Comparison of ENCODE assay signal across 10 cellular contexts in genomic region chr7:108413782-108414492, GRCh38. TPM values are rescaled to one million over a fixed set of nuclear protein-coding genes. Genes with fewer than 3 reads are reported as not detected.
DNase-seq lines count a peak whose midpoint lies in the region; ATAC-seq, FAIRE-seq and TF ChIP-seq lines count a peak whose summit lies in the region.
"Had no signal": no experiment of that assay in that cellular context is flagged by ENCODE, and none has a peak within 500 bp of the region (broad histone marks: within the 10 kb centered on the region; RNA-seq: fewer than 3 reads in every experiment).

No MANE protein-coding gene starts in this region.

- H3K9me3 ChIP-seq in HUES48 (ENCODE audit: control insufficient read depth, insufficient read depth, low read length) (no peaks in the 10 kb centered on the region), keratinocyte (ENCODE audit: control insufficient read depth, low read depth, low read length) (no peaks in the 10 kb centered on the region), kidney (ENCODE audit: control insufficient read depth in 1 of 2, low read length in 2 of 2) (no peaks in the 10 kb centered on the region)
- H3K9me3 ChIP-seq: tibial artery had no signal

- peak; percentile 9 for DNase-seq in AG08395 (ENCODE audit: low spot score)
- DNase-seq in astrocyte of the spinal cord (ENCODE audit: low read depth, low spot score): peak; percentile 87
- DNase-seq in keratinocyte (ENCODE audit: low read depth, low spot score): no peak
- DNase-seq in SW480 (ENCODE audit: low spot score): no peak
- DNase-seq in activated effector memory CD4-positive, alpha-beta T cell treated with Interleukin-2 at 50 U/mL for 16 hours: no peak
- no peak for DNase-seq in kidney
- DNase-seq: tibial artery had no signal

- intact Hi-C loops in kidney (cut with DNase I): no loop called here

- H3K4me3 ChIP-seq in HUES48 (ENCODE audit: low read depth, low read length) (no peak overlapping the region), astrocyte of the spinal cord (ENCODE audit: low read depth, low read length) (no peak overlapping the region), keratinocyte (ENCODE audit: control insufficient read depth in 2 of 3, extremely low read depth in 1 of 3, insufficient read depth in 2 of 3, low read depth in 1 of 3, low read length in 3 of 3) (no peak overlapping the region), kidney (ENCODE audit: low read length in 2 of 2) (no peak overlapping the region)
- H3K4me3 ChIP-seq: tibial artery had no signal

- peak; percentile 90 for FAIRE-seq in keratinocyte (lab: Jason Lieb, UNC)
- no peak for FAIRE-seq in kidney (lab: Jason Lieb, UNC)

- peak overlapping the region; percentile 54 for H3K27ac ChIP-seq in HUES48 (ENCODE audit: low read depth, low read length)
- H3K27ac ChIP-seq in keratinocyte (ENCODE audit: control insufficient read depth, insufficient read depth, low read length): no peak overlapping the region
- no peak overlapping the region for H3K27ac ChIP-seq in kidney (ENCODE audit: low read depth in 2 of 2, low read length in 2 of 2)
- H3K27ac ChIP-seq: HL-60, tibial artery had no signal

- TF ChIP-seq CTCF in astrocyte of the spinal cord (IDR thresholded peaks at IDR 0.05; ENCODE audit: low read depth, low read length): no peak
- TF ChIP-seq CTCF in keratinocyte (optimal IDR thresholded peaks at IDR 0.05 in 1 of 3, IDR thresholded peaks at IDR 0.05 in 1 of 3, conservative IDR thresholded peaks at IDR 0.05 in 1 of 3; ENCODE audit: extremely low read depth in 1 of 3, insufficient read depth in 2 of 3, low read length in 3 of 3): no peak
- no peak for TF ChIP-seq CTCF in kidney (IDR thresholded peaks at IDR 0.05; ENCODE audit: borderline replicate concordance, extremely low read depth, insufficient read depth)

- H3K4me1 ChIP-seq in HUES48 (ENCODE audit: control insufficient read depth, insufficient read depth, low read length) (peaks cover 7% of the 10 kb centered on the region), keratinocyte (ENCODE audit: control insufficient read depth, extremely low read depth, insufficient read depth, low read length) (peaks cover 18% of the 10 kb centered on the region), kidney (ENCODE audit: control insufficient read depth in 1 of 2, insufficient read depth in 1 of 2, low read depth in 1 of 2, low read length in 2 of 2) (no peaks in the 10 kb centered on the region)
- H3K4me1 ChIP-seq: tibial artery had no signal

- H3K9ac ChIP-seq in HUES48 (ENCODE audit: low read depth, low read length): no peak overlapping the region
- H3K9ac ChIP-seq in keratinocyte (ENCODE audit: control insufficient read depth, extremely low read depth, insufficient read depth, low read length): no peak overlapping the region
- H3K9ac ChIP-seq in kidney (ENCODE audit: low read length in 2 of 2): no peak overlapping the region

- no peak overlapping the region for H3K4me2 ChIP-seq in keratinocyte (ENCODE audit: control insufficient read depth, extremely low read depth, insufficient read depth, low read depth, low read length)

- no peak for ATAC-seq in HG02623 (IDR thresholded peaks at IDR 0.05; ENCODE audit: unreplicated experiment)

- H3K9me1 ChIP-seq in keratinocyte (ENCODE audit: control insufficient read depth, extremely low read depth, insufficient read depth, low read length): no peaks in the 10 kb centered on the region

- H3K36me3 ChIP-seq in HUES48 (ENCODE audit: control insufficient read depth, insufficient read depth, low read length): no peaks in the 10 kb centered on the region
- H3K36me3 ChIP-seq in keratinocyte (ENCODE audit: control insufficient read depth in 2 of 2, extremely low read depth in 1 of 2, insufficient read depth in 2 of 2, low read length in 2 of 2): no peaks in the 10 kb centered on the region
- no peaks in the 10 kb centered on the region for H3K36me3 ChIP-seq in kidney (ENCODE audit: control insufficient read depth in 1 of 2, insufficient read depth in 2 of 2, low read length in 2 of 2)
- H3K36me3 ChIP-seq: tibial artery had no signal

- no peaks in the 10 kb centered on the region for H3K79me2 ChIP-seq in keratinocyte (ENCODE audit: control insufficient read depth, insufficient read depth, low read length)

- H2AFZ ChIP-seq in keratinocyte (ENCODE audit: control insufficient read depth, low read length): no peak overlapping the region

- dilution Hi-C loops in keratinocyte (cut with MboI; ENCODE audit: extremely low pct_ligation_motif_present, low sequenced_read_pairs): no loop called here

- no peaks in the 10 kb centered on the region for H3K27me3 ChIP-seq in HUES48 (ENCODE audit: control insufficient read depth, insufficient read depth, low read length)
- no peaks in the 10 kb centered on the region for H3K27me3 ChIP-seq in keratinocyte (ENCODE audit: control insufficient read depth, extremely low read depth, insufficient read depth, low read length)
- H3K27me3 ChIP-seq: tibial artery had no signal

- in situ Hi-C loops in astrocyte of the spinal cord (cut with HindIII; ENCODE audit: low sequenced_read_pairs): no loop called here

- H4K20me1 ChIP-seq in keratinocyte (ENCODE audit: control insufficient read depth, extremely low read depth, insufficient read depth, low read length): no peaks in the 10 kb centered on the region

RNA-seq across cellular contexts. Expression of gene NRCAM, which starts 42.3 kb away (rescaled TPM):
- polyA plus RNA-seq in keratinocyte (4.0 to 5.2 TPM (median 4.3 TPM) in 3 replicates), kidney (ENCODE audit: insufficient read depth, low read depth, low replicate concordance) (16.8 TPM)
- 0.67 TPM for polyA plus RNA-seq in keratinocyte (2011; ENCODE audit: low read depth)
- polyA plus RNA-seq in keratinocyte (2011; cell fraction: cytosol; rRNA removed): 2.4 and 4.9 TPM in 2 replicates
- polyA plus RNA-seq in keratinocyte (2011; cell fraction: nucleus; rRNA removed): 7.0 and 7.2 TPM in 2 replicates
- 0.93 and 3.9 TPM in 2 replicates for polyA plus RNA-seq in keratinocyte (2012; ENCODE audit: low replicate concordance)
- polyA minus RNA-seq in keratinocyte: 4.9 to 8.4 TPM (median 5.9 TPM) in 3 replicates
- 7.3 TPM for polyA minus RNA-seq in keratinocyte (2011; cell fraction: cytosol; rRNA and poly(A)+ RNA removed)
- 9.3 and 16.8 TPM in 2 replicates for polyA minus RNA-seq in keratinocyte (2011; cell fraction: nucleus; rRNA and poly(A)+ RNA removed)
- total RNA-seq in kidney: 20.6 TPM

Comparison
In these comparisons a context has a peak if more than half of its experiments do, and no peak if none do; other contexts are left out.
1. DNase-seq: peak in AG08395 (single experiment) and astrocyte of the spinal cord (single experiment); none in keratinocyte (single experiment), SW480 (single experiment), activated effector memory CD4-positive, alpha-beta T cell treated with Interleukin-2 at 50 U/mL for 16 hours (single experiment) and kidney (single experiment).